Comparison of ENCODE assay signal across 21 cellular contexts in genomic region chr2:138201326-138201725, GRCh38.
DNase-seq lines count a peak whose midpoint lies in the region; ATAC-seq, FAIRE-seq and TF ChIP-seq lines count a peak whose summit lies in the region.
"Had no signal": no experiment of that assay in that cellular context is flagged by ENCODE, and none has a peak within 500 bp of the region (broad histone marks: within the 10 kb centered on the region; RNA-seq: fewer than 3 reads in every experiment).

No MANE protein-coding gene starts in this region.

- no peaks in the 10 kb centered on the region for H3K4me1 ChIP-seq in astrocyte (ENCODE audit: insufficient read depth, low read length)
- H3K4me1 ChIP-seq in aorta (ENCODE audit: control insufficient read depth in 1 of 2, insufficient read depth in 2 of 2, low read length in 2 of 2), result no peaks in the 10 kb centered on the region
- H3K4me1 ChIP-seq: Peyer's patch, right lobe of liver, SJCRH30 had no signal

- no peak overlapping the region for H2AFZ ChIP-seq in astrocyte (ENCODE audit: low read depth, low read length)
- H2AFZ ChIP-seq: hepatocyte had no signal

- intact Hi-C loops in aorta (cut with DNase I), result no loop called here

- H3K27ac ChIP-seq in astrocyte (ENCODE audit: low read depth, low read length) (no peak overlapping the region), aorta (ENCODE audit: low read depth in 1 of 2, low read length in 2 of 2) (no peak overlapping the region)
- H3K27ac ChIP-seq: hepatocyte, ovary, Peyer's patch, right lobe of liver, SJCRH30 had no signal

- H3K36me3 ChIP-seq in astrocyte (ENCODE audit: insufficient read depth, low read length), result no peaks in the 10 kb centered on the region
- no peaks in the 10 kb centered on the region for H3K36me3 ChIP-seq in aorta (ENCODE audit: control insufficient read depth in 1 of 2, insufficient read depth in 2 of 2, low read length in 1 of 2)
- H3K36me3 ChIP-seq: ovary, Peyer's patch, right lobe of liver, SJCRH30 had no signal

- no peak overlapping the region for H3K4me3 ChIP-seq in astrocyte (ENCODE audit: insufficient read depth, low read depth, low read length)
- H3K4me3 ChIP-seq in fibroblast of villous mesenchyme (ENCODE audit: low read depth, low read length), result no peak overlapping the region
- H3K4me3 ChIP-seq in retinal pigment epithelial cell (ENCODE audit: low read length), result no peak overlapping the region
- H3K4me3 ChIP-seq in aorta (ENCODE audit: low read length in 2 of 2), result no peak overlapping the region
- H3K4me3 ChIP-seq: hepatocyte, ovary, Peyer's patch, right lobe of liver, SJCRH30 had no signal

- ATAC-seq in aorta (ENCODE audit: low FRiP score), result no peak
- ATAC-seq: activated naive CD8-positive, alpha-beta T cell treated with anti-CD3 and anti-CD28 coated beads, Interleukin-2, amount 50 U/mL, for 24 hours; left ventricle myocardium superior; natural killer cell treated with Interleukin-12 subunit alpha and Interleukin-12 subunit beta and Interleukin-15 and Interleukin-18, amount 100 ng/mL, for 72 hours; right lobe of liver; stimulated activated naive CD8-positive, alpha-beta T cell treated with anti-CD3 and anti-CD28 coated beads, Interleukin-15, Interleukin-2, amounts not matched to agents 100 U/mL and 50 U/mL, for 24 hours had no signal

- FAIRE-seq in astrocyte (lab: Jason Lieb, UNC), result no peak

- no peak overlapping the region for H3K4me2 ChIP-seq in astrocyte (ENCODE audit: low read length)
- H3K4me2 ChIP-seq: hepatocyte had no signal

- no peaks in the 10 kb centered on the region for H4K20me1 ChIP-seq in astrocyte (ENCODE audit: insufficient read depth, low read length)

- H3K36me3 Mint-ChIP-seq in astrocyte (ENCODE audit: low read depth, unreplicated experiment), result peaks cover 3% of the 10 kb centered on the region
- H3K36me3 Mint-ChIP-seq: natural killer cell treated with Interleukin-12 subunit alpha and Interleukin-12 subunit beta and Interleukin-15 and Interleukin-18, amount 100 ng/mL, for 72 hours had no signal

- peaks cover 6% of the 10 kb centered on the region for H3K4me1 Mint-ChIP-seq in astrocyte (ENCODE audit: low read depth, unreplicated experiment)
- H3K4me1 Mint-ChIP-seq: activated naive CD8-positive, alpha-beta T cell treated with anti-CD3 and anti-CD28 coated beads, Interleukin-2, amount 50 U/mL, for 24 hours; immature natural killer cell had no signal

- no peaks in the 10 kb centered on the region for H3K27me3 ChIP-seq in astrocyte (ENCODE audit: insufficient read depth, low read length)
- no peaks in the 10 kb centered on the region for H3K27me3 ChIP-seq in aorta (ENCODE audit: control insufficient read depth in 1 of 2, insufficient read depth in 2 of 2, low read length in 1 of 2)
- H3K27me3 ChIP-seq: hepatocyte, ovary, Peyer's patch, right lobe of liver, SJCRH30 had no signal

- WGBS in aorta, 2 donors, result 88 to 92% methylated on average over 2 of the region's 2 CpGs

- DNase-seq in GM03348 (ENCODE audit: low spot score), result peak; percentile 9
- DNase-seq in astrocyte (ENCODE audit: low read depth), result peak; percentile 63
- DNase-seq in fibroblast of villous mesenchyme (ENCODE audit: low read depth), result peak; percentile 3
- DNase-seq in retinal pigment epithelial cell (ENCODE audit: low read depth), result peak; percentile 62
- DNase-seq in aorta, result no peak
- DNase-seq in NCI-H446 treated with DMSO at 0.1 percent for 48 hours (lab: John Stamatoyannopoulos, UW), result no peak
- DNase-seq in globus pallidus (ENCODE audit: low spot score), result no peak
- DNase-seq: activated effector memory CD4-positive, alpha-beta T cell treated with anti-CD3 and anti-CD28 coated beads, Interleukin-2, amount 50 U/mL, for 16 hours; activated naive CD8-positive, alpha-beta T cell treated with anti-CD3 and anti-CD28 coated beads, Interleukin-2, amount 50 U/mL, for 24 hours; CD4-positive, alpha-beta T cell; immature natural killer cell; KBM-7; left ventricle myocardium superior; NCI-H526; ovary; Peyer's patch; right lobe of liver; SJCRH30; stimulated activated naive CD8-positive, alpha-beta T cell treated with anti-CD3 and anti-CD28 coated beads, Interleukin-15, Interleukin-2, amounts not matched to agents 100 U/mL and 50 U/mL, for 24 hours had no signal

- no peaks in the 10 kb centered on the region for H3K27me3 Mint-ChIP-seq in astrocyte (ENCODE audit: low read depth, unreplicated experiment)
- H3K27me3 Mint-ChIP-seq: activated naive CD8-positive, alpha-beta T cell treated with anti-CD3 and anti-CD28 coated beads, Interleukin-2, amount 50 U/mL, for 24 hours; CD4-positive, alpha-beta T cell; natural killer cell treated with Interleukin-12 subunit alpha and Interleukin-12 subunit beta and Interleukin-15 and Interleukin-18, amount 100 ng/mL, for 72 hours had no signal

- no peak overlapping the region for H3K9ac ChIP-seq in astrocyte (ENCODE audit: low read length)

- H3K27ac Mint-ChIP-seq in astrocyte (ENCODE audit: unreplicated experiment), result no peak overlapping the region
- H3K27ac Mint-ChIP-seq: activated naive CD8-positive, alpha-beta T cell treated with anti-CD3 and anti-CD28 coated beads, Interleukin-2, amount 50 U/mL, for 24 hours; CD4-positive, alpha-beta T cell; immature natural killer cell; natural killer cell treated with Interleukin-12 subunit alpha and Interleukin-12 subunit beta and Interleukin-15 and Interleukin-18, amount 100 ng/mL, for 72 hours had no signal

- no peak overlapping the region for H3K4me3 Mint-ChIP-seq in astrocyte (ENCODE audit: unreplicated experiment)
- H3K4me3 Mint-ChIP-seq: activated naive CD8-positive, alpha-beta T cell treated with anti-CD3 and anti-CD28 coated beads, Interleukin-2, amount 50 U/mL, for 24 hours; CD4-positive, alpha-beta T cell; immature natural killer cell; natural killer cell treated with Interleukin-12 subunit alpha and Interleukin-12 subunit beta and Interleukin-15 and Interleukin-18, amount 100 ng/mL, for 72 hours had no signal

- no peaks in the 10 kb centered on the region for H3K9me3 ChIP-seq in astrocyte (ENCODE audit: insufficient read depth, low read depth, low read length)
- no peaks in the 10 kb centered on the region for H3K9me3 ChIP-seq in aorta (ENCODE audit: control insufficient read depth, low read length)
- H3K9me3 ChIP-seq: ovary, Peyer's patch, right lobe of liver, SJCRH30 had no signal

- no peaks in the 10 kb centered on the region for H3K79me2 ChIP-seq in astrocyte (ENCODE audit: insufficient read depth, low read length)
- H3K79me2 ChIP-seq: hepatocyte had no signal

- TF ChIP-seq CTCF in astrocyte (IDR thresholded peaks at IDR 0.05; ENCODE audit: insufficient read depth, low read depth, low read length), result no peak
- TF ChIP-seq CTCF in fibroblast of villous mesenchyme (IDR thresholded peaks at IDR 0.05; ENCODE audit: insufficient read depth, low read depth, low read length), result no peak
- no peak for TF ChIP-seq CTCF in retinal pigment epithelial cell (conservative IDR thresholded peaks at IDR 0.05; ENCODE audit: low read depth, low read length)

- H3K9me3 Mint-ChIP-seq in astrocyte (ENCODE audit: unreplicated experiment), result no peaks in the 10 kb centered on the region

Comparison
In these comparisons a context has a peak if more than half of its experiments do, and no peak if none do; other contexts are left out.
1. DNase-seq: peak in GM03348 (single experiment), astrocyte (single experiment), fibroblast of villous mesenchyme (single experiment) and retinal pigment epithelial cell (single experiment); none in aorta (0 of 2), NCI-H446 treated with DMSO at 0.1 percent for 48 hours (single experiment) and globus pallidus (single experiment).